In genomic region chr22:50525104-50525958, GRCh38 we compare ENCODE assay signal across 1 cellular context.
TF ChIP-seq lines count a peak whose summit lies in the region.

SCO2 (minus strand) TSS chr22:50525598; CDS start chr22:50524411, 1,187 bp downstream.

TF ChIP-seq in HepG2, 621 proteins besides CTCF, POLR2A, EP300 and RAD21 (continued from another document and continues in another):
- TF ChIP-seq ZBTB46 (CRISPR knock-in tag; IDR thresholded peaks at IDR 0.05; ENCODE audit: borderline replicate concordance) (no peak), ZHX1 (CRISPR knock-in tag; IDR thresholded peaks at IDR 0.05; ENCODE audit: low read depth) (0 out of 2 replicates have a peak, but pooled peaks have one; percentile 37), PRMT3 (CRISPR knock-in tag; IDR thresholded peaks at IDR 0.05; ENCODE audit: borderline replicate concordance, low read depth) (0 out of 2 replicates have a peak, but pooled peaks have one; percentile 11), POLR2G (IDR thresholded peaks at IDR 0.05; ENCODE audit: low read depth, low read length) (peak; percentile 85), ZNF562 (CRISPR knock-in tag; IDR thresholded peaks at IDR 0.05; ENCODE audit: borderline replicate concordance) (no peak), IRF2 (CRISPR knock-in tag; IDR thresholded peaks at IDR 0.05) (peak; percentile 60; the same call in 1 of the 2 replicates), ZBTB38 (CRISPR knock-in tag; IDR thresholded peaks at IDR 0.05) (no peak; the same call in 1 of the 2 replicates), ZFX (CRISPR knock-in tag; IDR thresholded peaks at IDR 0.05; ENCODE audit: low read depth) (peak; percentile 81), REST (IDR thresholded peaks at IDR 0.05; ENCODE audit: borderline replicate concordance in 1 of 2, low read depth in 1 of 2, low read length in 2 of 2) (no peak), HIVEP1 (CRISPR knock-in tag; IDR thresholded peaks at IDR 0.05) (peak; percentile 87), ZKSCAN1 (IDR thresholded peaks at IDR 0.05; ENCODE audit: low read length) (no peak), ZNF614 (CRISPR knock-in tag; IDR thresholded peaks at IDR 0.05; ENCODE audit: borderline replicate concordance) (peak; percentile 52; the same call in 1 of the 2 replicates), ZNF674 (CRISPR knock-in tag; IDR thresholded peaks at IDR 0.05; ENCODE audit: low read depth) (peak; percentile 97; the same call in 1 of the 2 replicates), MED1 (CRISPR knock-in tag; IDR thresholded peaks at IDR 0.05) (peak; percentile 64), ZNF839 (CRISPR knock-in tag; IDR thresholded peaks at IDR 0.05; ENCODE audit: borderline replicate concordance) (peak; percentile 93), ZNF543 (CRISPR knock-in tag; IDR thresholded peaks at IDR 0.05) (peak; percentile 77), RBM39 (IDR thresholded peaks at IDR 0.05; ENCODE audit: low read depth, low read length, poor library complexity, severe bottlenecking) (peak; percentile 67), ZNF235 (CRISPR knock-in tag; IDR thresholded peaks at IDR 0.05; ENCODE audit: borderline replicate concordance) (0 out of 2 replicates have a peak, but pooled peaks have one; percentile 0), ZNF687 (CRISPR knock-in tag; IDR thresholded peaks at IDR 0.05) (peak; percentile 94), TAF1 (CRISPR knock-in tag; IDR thresholded peaks at IDR 0.05) (peak; percentile 78), ZBTB42 (CRISPR knock-in tag; IDR thresholded peaks at IDR 0.05) (0 out of 2 replicates have a peak, but pooled peaks have one; percentile 31), SYNCRIP (IDR thresholded peaks at IDR 0.05; ENCODE audit: insufficient read depth, low read depth, low read length) (no peak), CBX5 (CRISPR knock-in tag; IDR thresholded peaks at IDR 0.05; ENCODE audit: borderline replicate concordance) (0 out of 2 replicates have a peak, but pooled peaks have one; percentile 0), ZNF101 (CRISPR knock-in tag; IDR thresholded peaks at IDR 0.05; ENCODE audit: borderline replicate concordance, low read depth) (0 out of 2 replicates have a peak, but pooled peaks have one; percentile 9), ZNF790 (CRISPR knock-in tag; IDR thresholded peaks at IDR 0.05; ENCODE audit: borderline replicate concordance) (peak; percentile 21; the same call in 1 of the 2 replicates), FOXP4 (CRISPR knock-in tag; IDR thresholded peaks at IDR 0.05) (0 out of 2 replicates have a peak, but pooled peaks have one; percentile 11), REXO4 (CRISPR knock-in tag; IDR thresholded peaks at IDR 0.05; ENCODE audit: borderline replicate concordance) (peak; percentile 77; the same call in 1 of the 2 replicates), NFKBIZ (CRISPR knock-in tag; IDR thresholded peaks at IDR 0.05) (peak; percentile 75), HOXD1 (CRISPR knock-in tag; IDR thresholded peaks at IDR 0.05) (peak; percentile 22; the same call in 1 of the 2 replicates), ZNF660 (CRISPR knock-in tag; IDR thresholded peaks at IDR 0.05; ENCODE audit: borderline replicate concordance, low read depth) (no peak), LBX2 (CRISPR knock-in tag; IDR thresholded peaks at IDR 0.05; ENCODE audit: borderline replicate concordance) (0 out of 2 replicates have a peak, but pooled peaks have one; percentile 76), FOXK1 (CRISPR knock-in tag; IDR thresholded peaks at IDR 0.05; ENCODE audit: borderline replicate concordance, low read depth) (peak; percentile 38), ZNF546 (CRISPR knock-in tag; conservative IDR thresholded peaks at IDR 0.05) (peak; percentile 94; the same call in 1 of the 2 replicates), MXD4 (CRISPR knock-in tag; IDR thresholded peaks at IDR 0.05) (peak; percentile 62), HBP1 (CRISPR knock-in tag; IDR thresholded peaks at IDR 0.05; ENCODE audit: low read depth) (peak; percentile 46; the same call in 1 of the 2 replicates), BCL6 (CRISPR knock-in tag; IDR thresholded peaks at IDR 0.05) (peak; percentile 20; the same call in 1 of the 2 replicates), DRAP1 (CRISPR knock-in tag; IDR thresholded peaks at IDR 0.05) (0 out of 2 replicates have a peak, but pooled peaks have one; percentile 31), CCAR2 (optimal IDR thresholded peaks at IDR 0.05; ENCODE audit: low read depth, low read length) (no peak), ZNF253 (CRISPR knock-in tag; IDR thresholded peaks at IDR 0.05; ENCODE audit: borderline replicate concordance) (no peak; the same call in 1 of the 2 replicates)
